Comparison of ENCODE assay signal across 2 cellular contexts in the genomic region with DNA sequence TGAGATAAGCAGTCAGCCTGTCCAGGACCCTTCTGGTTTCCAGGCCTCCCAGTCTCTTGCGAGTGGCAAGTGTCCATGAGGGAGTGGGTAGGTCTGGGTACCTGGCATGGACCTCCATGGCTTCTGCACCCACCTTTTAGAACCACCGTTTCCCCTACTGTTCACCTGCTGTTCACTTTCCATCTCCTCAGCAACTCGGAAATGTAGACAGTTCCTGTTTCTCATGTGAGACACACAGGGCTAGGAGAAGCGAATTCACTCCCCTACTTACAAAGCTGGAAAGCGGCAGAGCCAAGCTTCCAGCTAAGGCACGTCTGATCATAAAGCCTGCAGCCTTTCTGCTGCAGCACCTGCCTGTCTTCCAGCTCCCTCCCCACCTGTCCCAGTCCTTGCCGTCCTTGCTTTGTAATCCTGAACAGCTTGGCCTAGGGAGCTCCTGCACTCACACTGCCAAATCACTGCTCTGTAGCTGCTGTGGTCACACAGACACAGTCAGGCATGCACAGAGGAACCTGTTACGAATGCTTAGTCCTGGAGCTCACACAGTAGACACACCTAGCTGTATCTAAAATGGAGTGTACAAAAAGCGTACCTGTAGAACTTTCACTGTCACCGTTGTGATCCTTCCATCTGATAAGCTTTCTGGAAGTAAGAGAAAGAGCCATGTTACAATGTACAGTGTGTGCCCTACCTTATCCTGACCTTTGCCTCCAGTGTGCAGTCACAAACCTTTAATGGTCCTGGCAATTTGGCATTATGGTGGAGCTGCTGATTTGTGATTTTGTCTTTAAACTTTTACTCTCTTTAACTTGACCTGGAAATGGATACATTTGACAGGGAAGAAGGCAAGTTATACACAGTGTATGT.
TF ChIP-seq lines count a peak whose summit lies in the region.

No MANE protein-coding gene starts in this region.

TF ChIP-seq in GM23338, 12 proteins besides CTCF, POLR2A, EP300 and RAD21 (continued from another document and continues in another):
- TF ChIP-seq, protein P1, sequence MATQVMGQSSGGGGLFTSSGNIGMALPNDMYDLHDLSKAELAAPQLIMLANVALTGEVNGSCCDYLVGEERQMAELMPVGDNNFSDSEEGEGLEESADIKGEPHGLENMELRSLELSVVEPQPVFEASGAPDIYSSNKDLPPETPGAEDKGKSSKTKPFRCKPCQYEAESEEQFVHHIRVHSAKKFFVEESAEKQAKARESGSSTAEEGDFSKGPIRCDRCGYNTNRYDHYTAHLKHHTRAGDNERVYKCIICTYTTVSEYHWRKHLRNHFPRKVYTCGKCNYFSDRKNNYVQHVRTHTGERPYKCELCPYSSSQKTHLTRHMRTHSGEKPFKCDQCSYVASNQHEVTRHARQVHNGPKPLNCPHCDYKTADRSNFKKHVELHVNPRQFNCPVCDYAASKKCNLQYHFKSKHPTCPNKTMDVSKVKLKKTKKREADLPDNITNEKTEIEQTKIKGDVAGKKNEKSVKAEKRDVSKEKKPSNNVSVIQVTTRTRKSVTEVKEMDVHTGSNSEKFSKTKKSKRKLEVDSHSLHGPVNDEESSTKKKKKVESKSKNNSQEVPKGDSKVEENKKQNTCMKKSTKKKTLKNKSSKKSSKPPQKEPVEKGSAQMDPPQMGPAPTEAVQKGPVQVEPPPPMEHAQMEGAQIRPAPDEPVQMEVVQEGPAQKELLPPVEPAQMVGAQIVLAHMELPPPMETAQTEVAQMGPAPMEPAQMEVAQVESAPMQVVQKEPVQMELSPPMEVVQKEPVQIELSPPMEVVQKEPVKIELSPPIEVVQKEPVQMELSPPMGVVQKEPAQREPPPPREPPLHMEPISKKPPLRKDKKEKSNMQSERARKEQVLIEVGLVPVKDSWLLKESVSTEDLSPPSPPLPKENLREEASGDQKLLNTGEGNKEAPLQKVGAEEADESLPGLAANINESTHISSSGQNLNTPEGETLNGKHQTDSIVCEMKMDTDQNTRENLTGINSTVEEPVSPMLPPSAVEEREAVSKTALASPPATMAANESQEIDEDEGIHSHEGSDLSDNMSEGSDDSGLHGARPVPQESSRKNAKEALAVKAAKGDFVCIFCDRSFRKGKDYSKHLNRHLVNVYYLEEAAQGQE (IDR thresholded peaks at IDR 0.05; ENCODE audit: unreplicated experiment), result no peak
- TF ChIP-seq POLR2AphosphoS5 (IDR thresholded peaks at IDR 0.05; ENCODE audit: low read depth), result no peak
- TF ChIP-seq ZNF331 (CRISPR knock-in tag; IDR thresholded peaks at IDR 0.05; ENCODE audit: low read depth), result no peak
- no peak for TF ChIP-seq ZNF114 (CRISPR knock-in tag; IDR thresholded peaks at IDR 0.05)
- no peak for TF ChIP-seq EZH2 (IDR thresholded peaks at IDR 0.05; ENCODE audit: low read depth, unreplicated experiment)
- TF ChIP-seq, protein P2, sequence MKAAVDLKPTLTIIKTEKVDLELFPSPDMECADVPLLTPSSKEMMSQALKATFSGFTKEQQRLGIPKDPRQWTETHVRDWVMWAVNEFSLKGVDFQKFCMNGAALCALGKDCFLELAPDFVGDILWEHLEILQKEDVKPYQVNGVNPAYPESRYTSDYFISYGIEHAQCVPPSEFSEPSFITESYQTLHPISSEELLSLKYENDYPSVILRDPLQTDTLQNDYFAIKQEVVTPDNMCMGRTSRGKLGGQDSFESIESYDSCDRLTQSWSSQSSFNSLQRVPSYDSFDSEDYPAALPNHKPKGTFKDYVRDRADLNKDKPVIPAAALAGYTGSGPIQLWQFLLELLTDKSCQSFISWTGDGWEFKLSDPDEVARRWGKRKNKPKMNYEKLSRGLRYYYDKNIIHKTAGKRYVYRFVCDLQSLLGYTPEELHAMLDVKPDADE (IDR thresholded peaks at IDR 0.05), result no peak
- TF ChIP-seq, protein P3, sequence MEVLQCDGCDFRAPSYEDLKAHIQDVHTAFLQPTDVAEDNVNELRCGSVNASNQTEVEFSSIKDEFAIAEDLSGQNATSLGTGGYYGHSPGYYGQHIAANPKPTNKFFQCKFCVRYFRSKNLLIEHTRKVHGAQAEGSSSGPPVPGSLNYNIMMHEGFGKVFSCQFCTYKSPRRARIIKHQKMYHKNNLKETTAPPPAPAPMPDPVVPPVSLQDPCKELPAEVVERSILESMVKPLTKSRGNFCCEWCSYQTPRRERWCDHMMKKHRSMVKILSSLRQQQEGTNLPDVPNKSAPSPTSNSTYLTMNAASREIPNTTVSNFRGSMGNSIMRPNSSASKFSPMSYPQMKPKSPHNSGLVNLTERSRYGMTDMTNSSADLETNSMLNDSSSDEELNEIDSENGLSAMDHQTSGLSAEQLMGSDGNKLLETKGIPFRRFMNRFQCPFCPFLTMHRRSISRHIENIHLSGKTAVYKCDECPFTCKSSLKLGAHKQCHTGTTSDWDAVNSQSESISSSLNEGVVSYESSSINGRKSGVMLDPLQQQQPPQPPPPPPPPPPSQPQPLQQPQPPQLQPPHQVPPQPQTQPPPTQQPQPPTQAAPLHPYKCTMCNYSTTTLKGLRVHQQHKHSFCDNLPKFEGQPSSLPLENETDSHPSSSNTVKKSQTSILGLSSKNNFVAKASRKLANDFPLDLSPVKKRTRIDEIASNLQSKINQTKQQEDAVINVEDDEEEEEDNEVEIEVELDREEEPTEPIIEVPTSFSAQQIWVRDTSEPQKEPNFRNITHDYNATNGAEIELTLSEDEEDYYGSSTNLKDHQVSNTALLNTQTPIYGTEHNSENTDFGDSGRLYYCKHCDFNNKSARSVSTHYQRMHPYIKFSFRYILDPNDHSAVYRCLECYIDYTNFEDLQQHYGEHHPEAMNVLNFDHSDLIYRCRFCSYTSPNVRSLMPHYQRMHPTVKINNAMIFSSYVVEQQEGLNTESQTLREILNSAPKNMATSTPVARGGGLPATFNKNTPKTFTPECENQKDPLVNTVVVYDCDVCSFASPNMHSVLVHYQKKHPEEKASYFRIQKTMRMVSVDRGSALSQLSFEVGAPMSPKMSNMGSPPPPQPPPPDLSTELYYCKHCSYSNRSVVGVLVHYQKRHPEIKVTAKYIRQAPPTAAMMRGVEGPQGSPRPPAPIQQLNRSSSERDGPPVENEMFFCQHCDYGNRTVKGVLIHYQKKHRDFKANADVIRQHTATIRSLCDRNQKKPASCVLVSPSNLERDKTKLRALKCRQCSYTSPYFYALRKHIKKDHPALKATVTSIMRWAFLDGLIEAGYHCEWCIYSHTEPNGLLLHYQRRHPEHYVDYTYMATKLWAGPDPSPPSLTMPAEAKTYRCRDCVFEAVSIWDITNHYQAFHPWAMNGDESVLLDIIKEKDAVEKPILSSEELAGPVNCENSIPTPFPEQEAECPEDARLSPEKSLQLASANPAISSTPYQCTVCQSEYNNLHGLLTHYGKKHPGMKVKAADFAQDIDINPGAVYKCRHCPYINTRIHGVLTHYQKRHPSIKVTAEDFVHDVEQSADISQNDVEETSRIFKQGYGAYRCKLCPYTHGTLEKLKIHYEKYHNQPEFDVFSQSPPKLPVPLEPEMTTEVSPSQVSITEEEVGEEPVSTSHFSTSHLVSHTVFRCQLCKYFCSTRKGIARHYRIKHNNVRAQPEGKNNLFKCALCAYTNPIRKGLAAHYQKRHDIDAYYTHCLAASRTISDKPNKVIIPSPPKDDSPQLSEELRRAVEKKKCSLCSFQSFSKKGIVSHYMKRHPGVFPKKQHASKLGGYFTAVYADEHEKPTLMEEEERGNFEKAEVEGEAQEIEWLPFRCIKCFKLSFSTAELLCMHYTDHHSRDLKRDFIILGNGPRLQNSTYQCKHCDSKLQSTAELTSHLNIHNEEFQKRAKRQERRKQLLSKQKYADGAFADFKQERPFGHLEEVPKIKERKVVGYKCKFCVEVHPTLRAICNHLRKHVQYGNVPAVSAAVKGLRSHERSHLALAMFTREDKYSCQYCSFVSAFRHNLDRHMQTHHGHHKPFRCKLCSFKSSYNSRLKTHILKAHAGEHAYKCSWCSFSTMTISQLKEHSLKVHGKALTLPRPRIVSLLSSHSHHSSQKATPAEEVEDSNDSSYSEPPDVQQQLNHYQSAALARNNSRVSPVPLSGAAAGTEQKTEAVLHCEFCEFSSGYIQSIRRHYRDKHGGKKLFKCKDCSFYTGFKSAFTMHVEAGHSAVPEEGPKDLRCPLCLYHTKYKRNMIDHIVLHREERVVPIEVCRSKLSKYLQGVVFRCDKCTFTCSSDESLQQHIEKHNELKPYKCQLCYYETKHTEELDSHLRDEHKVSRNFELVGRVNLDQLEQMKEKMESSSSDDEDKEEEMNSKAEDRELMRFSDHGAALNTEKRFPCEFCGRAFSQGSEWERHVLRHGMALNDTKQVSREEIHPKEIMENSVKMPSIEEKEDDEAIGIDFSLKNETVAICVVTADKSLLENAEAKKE (CRISPR knock-in tag; IDR thresholded peaks at IDR 0.05), result no peak

TF ChIP-seq in WTC11, 78 proteins besides CTCF, POLR2A, EP300 and RAD21 (continued from another document):
- TF ChIP-seq, protein P4, sequence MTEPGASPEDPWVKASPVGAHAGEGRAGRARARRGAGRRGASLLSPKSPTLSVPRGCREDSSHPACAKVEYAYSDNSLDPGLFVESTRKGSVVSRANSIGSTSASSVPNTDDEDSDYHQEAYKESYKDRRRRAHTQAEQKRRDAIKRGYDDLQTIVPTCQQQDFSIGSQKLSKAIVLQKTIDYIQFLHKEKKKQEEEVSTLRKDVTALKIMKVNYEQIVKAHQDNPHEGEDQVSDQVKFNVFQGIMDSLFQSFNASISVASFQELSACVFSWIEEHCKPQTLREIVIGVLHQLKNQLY (CRISPR knock-in tag; IDR thresholded peaks at IDR 0.05), result no peak
- TF ChIP-seq MYBL2 (CRISPR knock-in tag; IDR thresholded peaks at IDR 0.05), result no peak
- TF ChIP-seq NFATC4 (CRISPR knock-in tag; IDR thresholded peaks at IDR 0.05), result no peak
- no peak for TF ChIP-seq GABPB1 (CRISPR knock-in tag; IDR thresholded peaks at IDR 0.05)
- TF ChIP-seq NFYB (CRISPR knock-in tag; conservative IDR thresholded peaks at IDR 0.05; ENCODE audit: low read depth), result no peak
- TF ChIP-seq CBFB (CRISPR knock-in tag; IDR thresholded peaks at IDR 0.05; ENCODE audit: low read depth), result no peak
- TF ChIP-seq, protein P5, sequence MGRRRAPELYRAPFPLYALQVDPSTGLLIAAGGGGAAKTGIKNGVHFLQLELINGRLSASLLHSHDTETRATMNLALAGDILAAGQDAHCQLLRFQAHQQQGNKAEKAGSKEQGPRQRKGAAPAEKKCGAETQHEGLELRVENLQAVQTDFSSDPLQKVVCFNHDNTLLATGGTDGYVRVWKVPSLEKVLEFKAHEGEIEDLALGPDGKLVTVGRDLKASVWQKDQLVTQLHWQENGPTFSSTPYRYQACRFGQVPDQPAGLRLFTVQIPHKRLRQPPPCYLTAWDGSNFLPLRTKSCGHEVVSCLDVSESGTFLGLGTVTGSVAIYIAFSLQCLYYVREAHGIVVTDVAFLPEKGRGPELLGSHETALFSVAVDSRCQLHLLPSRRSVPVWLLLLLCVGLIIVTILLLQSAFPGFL (CRISPR knock-in tag; IDR thresholded peaks at IDR 0.05; ENCODE audit: borderline replicate concordance), result no peak
- no peak for TF ChIP-seq JAZF1 (CRISPR knock-in tag; IDR thresholded peaks at IDR 0.05)
- TF ChIP-seq GRHL2 (CRISPR knock-in tag; IDR thresholded peaks at IDR 0.05; ENCODE audit: insufficient replicate concordance, severe bottlenecking), result no peak
- no peak for TF ChIP-seq CREM (CRISPR knock-in tag; IDR thresholded peaks at IDR 0.05)
- TF ChIP-seq ZNF121 (CRISPR knock-in tag; IDR thresholded peaks at IDR 0.05), result no peak
- TF ChIP-seq ZNF219 (CRISPR knock-in tag; IDR thresholded peaks at IDR 0.05; ENCODE audit: borderline replicate concordance), result no peak
